Comparison of ENCODE assay signal across 23 cellular contexts in genomic region chr3:117809157-117810081, GRCh38.
"Had no signal": no experiment of that assay in that cellular context is flagged by ENCODE, and none has a peak within 500 bp of the region (broad histone marks: within the 10 kb centered on the region; RNA-seq: fewer than 3 reads in every experiment).

No MANE protein-coding gene starts in this region.

- H3K4me1 ChIP-seq: colonic mucosa, heart right ventricle, prostate gland, spleen, upper lobe of left lung, uterus had no signal

- DNase-seq: colonic mucosa; dermis blood vessel endothelial cell; erythroblast; foreskin melanocyte; heart right ventricle; hypothalamus; islet precursor cell; mammary epithelial cell; mucosa of descending colon; naive thymus-derived CD8-positive, alpha-beta T cell; ovary; retina; spleen; stimulated activated CD4-positive, alpha-beta T cell treated with anti-CD3 and anti-CD28 coated beads, Interleukin-15, amount 100 ng/mL, for 24 hours; stimulated activated CD4-positive, alpha-beta T cell treated with anti-CD3 and anti-CD28 coated beads, Interleukin-1b, Interleukin-23, amount 100 ng/mL, for 48 hours; stimulated activated CD4-positive, alpha-beta T cell treated with anti-CD3 and anti-CD28 coated beads, Interleukin-4, amount 100 ng/mL, for 24 hours; tibial artery; uterus had no signal

- H3K27ac ChIP-seq: colonic mucosa, heart right ventricle, ovary, prostate gland, spleen, tibial artery, upper lobe of left lung, uterus had no signal

- ATAC-seq: heart right ventricle; left lobe of liver; mucosa of descending colon; naive thymus-derived CD8-positive, alpha-beta T cell; sciatic nerve; stimulated activated memory B cell treated with anti-CD40 and anti-IgM and Interleukin-4, amounts not matched to agents 10 μg/mL and 1 μg/mL and 100 μg/mL, for 72 hours had no signal

- H3K4me3 ChIP-seq: colonic mucosa, heart right ventricle, mucosa of descending colon, ovary, prostate gland, spleen, tibial artery, upper lobe of left lung, uterus had no signal

- H3K9me3 ChIP-seq: colonic mucosa, heart right ventricle, mucosa of descending colon, ovary, prostate gland, spleen, tibial artery, upper lobe of left lung, uterus had no signal

- H3K36me3 ChIP-seq: colonic mucosa, heart right ventricle, ovary, prostate gland, spleen, tibial artery, upper lobe of left lung, uterus had no signal

- H3K27me3 ChIP-seq: colonic mucosa, heart right ventricle, ovary, spleen, tibial artery, upper lobe of left lung, uterus had no signal
